Comparison of ENCODE assay signal across 1 cellular context in genomic region chr9:100296407-100296806, GRCh38.
TF ChIP-seq lines count a peak whose summit lies in the region.

No MANE protein-coding gene starts in this region.

TF ChIP-seq in HepG2, 621 proteins besides CTCF, POLR2A, EP300 and RAD21:
- TF ChIP-seq BORCS8-MEF2B (CRISPR knock-in tag; IDR thresholded peaks at IDR 0.05) (no peak), E2F1 (CRISPR knock-in tag; IDR thresholded peaks at IDR 0.05) (no peak), KLF6 (CRISPR knock-in tag; IDR thresholded peaks at IDR 0.05) (no peak), IRX3 (CRISPR knock-in tag; IDR thresholded peaks at IDR 0.05; ENCODE audit: borderline replicate concordance, low read depth) (no peak), ZNF576 (CRISPR knock-in tag; IDR thresholded peaks at IDR 0.05) (no peak), HMG20A (CRISPR knock-in tag; IDR thresholded peaks at IDR 0.05; ENCODE audit: borderline replicate concordance) (no peak), ZNF761 (CRISPR knock-in tag; conservative IDR thresholded peaks at IDR 0.05) (no peak), ZNF547 (CRISPR knock-in tag; IDR thresholded peaks at IDR 0.05) (no peak), ZNF546 (CRISPR knock-in tag; conservative IDR thresholded peaks at IDR 0.05) (no peak), CEBPB (IDR thresholded peaks at IDR 0.05; ENCODE audit: borderline replicate concordance, low read depth, low read length) (no peak), PHF21A (CRISPR knock-in tag; IDR thresholded peaks at IDR 0.05) (no peak)
